In the genomic region with DNA sequence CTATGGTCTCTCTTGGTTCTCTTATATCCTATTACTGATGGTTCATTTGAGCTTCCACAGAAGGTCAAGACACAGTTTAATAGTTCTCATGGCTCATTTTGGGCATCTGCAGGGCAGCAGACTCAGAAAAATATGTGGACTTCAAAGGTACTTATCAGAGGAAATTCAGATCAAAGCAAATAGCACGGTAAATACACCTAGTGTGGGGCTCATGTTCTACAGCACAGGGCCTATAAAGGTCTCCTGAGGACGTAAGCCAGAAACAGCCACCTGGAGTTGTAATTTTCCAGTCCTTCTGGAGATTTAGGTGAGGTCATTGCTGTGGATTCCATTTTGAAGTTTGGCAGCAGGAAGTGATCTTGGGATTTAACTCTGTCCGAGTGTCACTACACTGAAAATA, we compare ENCODE assay signal across 1 cellular context.
TF ChIP-seq lines count a peak whose summit lies in the region.

No MANE protein-coding gene starts in this region.

TF ChIP-seq in HepG2, 621 proteins besides CTCF, POLR2A, EP300 and RAD21 (continued from another document and continues in another):
- no peak for TF ChIP-seq NAIF1 (CRISPR knock-in tag; IDR thresholded peaks at IDR 0.05; ENCODE audit: borderline replicate concordance)
- peak; percentile 96 for TF ChIP-seq MED13 (CRISPR knock-in tag; IDR thresholded peaks at IDR 0.05)
- peak; percentile 52; the same call in 1 of the 2 replicates for TF ChIP-seq CBFB (CRISPR knock-in tag; IDR thresholded peaks at IDR 0.05)
- TF ChIP-seq, protein P1, sequence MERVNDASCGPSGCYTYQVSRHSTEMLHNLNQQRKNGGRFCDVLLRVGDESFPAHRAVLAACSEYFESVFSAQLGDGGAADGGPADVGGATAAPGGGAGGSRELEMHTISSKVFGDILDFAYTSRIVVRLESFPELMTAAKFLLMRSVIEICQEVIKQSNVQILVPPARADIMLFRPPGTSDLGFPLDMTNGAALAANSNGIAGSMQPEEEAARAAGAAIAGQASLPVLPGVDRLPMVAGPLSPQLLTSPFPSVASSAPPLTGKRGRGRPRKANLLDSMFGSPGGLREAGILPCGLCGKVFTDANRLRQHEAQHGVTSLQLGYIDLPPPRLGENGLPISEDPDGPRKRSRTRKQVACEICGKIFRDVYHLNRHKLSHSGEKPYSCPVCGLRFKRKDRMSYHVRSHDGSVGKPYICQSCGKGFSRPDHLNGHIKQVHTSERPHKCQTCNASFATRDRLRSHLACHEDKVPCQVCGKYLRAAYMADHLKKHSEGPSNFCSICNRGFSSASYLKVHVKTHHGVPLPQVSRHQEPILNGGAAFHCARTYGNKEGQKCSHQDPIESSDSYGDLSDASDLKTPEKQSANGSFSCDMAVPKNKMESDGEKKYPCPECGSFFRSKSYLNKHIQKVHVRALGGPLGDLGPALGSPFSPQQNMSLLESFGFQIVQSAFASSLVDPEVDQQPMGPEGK (CRISPR knock-in tag; IDR thresholded peaks at IDR 0.05) = peak; percentile 64
- TF ChIP-seq BRD4 (CRISPR knock-in tag; IDR thresholded peaks at IDR 0.05) = peak; percentile 39; the same call in 1 of the 2 replicates
- no peak for TF ChIP-seq KAT2B (IDR thresholded peaks at IDR 0.05; ENCODE audit: borderline replicate concordance, low read depth, low read length)
- TF ChIP-seq, protein P2, sequence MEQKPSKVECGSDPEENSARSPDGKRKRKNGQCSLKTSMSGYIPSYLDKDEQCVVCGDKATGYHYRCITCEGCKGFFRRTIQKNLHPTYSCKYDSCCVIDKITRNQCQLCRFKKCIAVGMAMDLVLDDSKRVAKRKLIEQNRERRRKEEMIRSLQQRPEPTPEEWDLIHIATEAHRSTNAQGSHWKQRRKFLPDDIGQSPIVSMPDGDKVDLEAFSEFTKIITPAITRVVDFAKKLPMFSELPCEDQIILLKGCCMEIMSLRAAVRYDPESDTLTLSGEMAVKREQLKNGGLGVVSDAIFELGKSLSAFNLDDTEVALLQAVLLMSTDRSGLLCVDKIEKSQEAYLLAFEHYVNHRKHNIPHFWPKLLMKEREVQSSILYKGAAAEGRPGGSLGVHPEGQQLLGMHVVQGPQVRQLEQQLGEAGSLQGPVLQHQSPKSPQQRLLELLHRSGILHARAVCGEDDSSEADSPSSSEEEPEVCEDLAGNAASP (CRISPR knock-in tag; IDR thresholded peaks at IDR 0.05; ENCODE audit: borderline replicate concordance) = peak; percentile 100
- peak; percentile 61; the same call in 1 of the 2 replicates for TF ChIP-seq DMAP1 (CRISPR knock-in tag; IDR thresholded peaks at IDR 0.05)
- TF ChIP-seq ZFP36L1 (CRISPR knock-in tag; IDR thresholded peaks at IDR 0.05) = 0 out of 2 replicates have a peak, but pooled peaks have one; percentile 23
- TF ChIP-seq, protein P3, sequence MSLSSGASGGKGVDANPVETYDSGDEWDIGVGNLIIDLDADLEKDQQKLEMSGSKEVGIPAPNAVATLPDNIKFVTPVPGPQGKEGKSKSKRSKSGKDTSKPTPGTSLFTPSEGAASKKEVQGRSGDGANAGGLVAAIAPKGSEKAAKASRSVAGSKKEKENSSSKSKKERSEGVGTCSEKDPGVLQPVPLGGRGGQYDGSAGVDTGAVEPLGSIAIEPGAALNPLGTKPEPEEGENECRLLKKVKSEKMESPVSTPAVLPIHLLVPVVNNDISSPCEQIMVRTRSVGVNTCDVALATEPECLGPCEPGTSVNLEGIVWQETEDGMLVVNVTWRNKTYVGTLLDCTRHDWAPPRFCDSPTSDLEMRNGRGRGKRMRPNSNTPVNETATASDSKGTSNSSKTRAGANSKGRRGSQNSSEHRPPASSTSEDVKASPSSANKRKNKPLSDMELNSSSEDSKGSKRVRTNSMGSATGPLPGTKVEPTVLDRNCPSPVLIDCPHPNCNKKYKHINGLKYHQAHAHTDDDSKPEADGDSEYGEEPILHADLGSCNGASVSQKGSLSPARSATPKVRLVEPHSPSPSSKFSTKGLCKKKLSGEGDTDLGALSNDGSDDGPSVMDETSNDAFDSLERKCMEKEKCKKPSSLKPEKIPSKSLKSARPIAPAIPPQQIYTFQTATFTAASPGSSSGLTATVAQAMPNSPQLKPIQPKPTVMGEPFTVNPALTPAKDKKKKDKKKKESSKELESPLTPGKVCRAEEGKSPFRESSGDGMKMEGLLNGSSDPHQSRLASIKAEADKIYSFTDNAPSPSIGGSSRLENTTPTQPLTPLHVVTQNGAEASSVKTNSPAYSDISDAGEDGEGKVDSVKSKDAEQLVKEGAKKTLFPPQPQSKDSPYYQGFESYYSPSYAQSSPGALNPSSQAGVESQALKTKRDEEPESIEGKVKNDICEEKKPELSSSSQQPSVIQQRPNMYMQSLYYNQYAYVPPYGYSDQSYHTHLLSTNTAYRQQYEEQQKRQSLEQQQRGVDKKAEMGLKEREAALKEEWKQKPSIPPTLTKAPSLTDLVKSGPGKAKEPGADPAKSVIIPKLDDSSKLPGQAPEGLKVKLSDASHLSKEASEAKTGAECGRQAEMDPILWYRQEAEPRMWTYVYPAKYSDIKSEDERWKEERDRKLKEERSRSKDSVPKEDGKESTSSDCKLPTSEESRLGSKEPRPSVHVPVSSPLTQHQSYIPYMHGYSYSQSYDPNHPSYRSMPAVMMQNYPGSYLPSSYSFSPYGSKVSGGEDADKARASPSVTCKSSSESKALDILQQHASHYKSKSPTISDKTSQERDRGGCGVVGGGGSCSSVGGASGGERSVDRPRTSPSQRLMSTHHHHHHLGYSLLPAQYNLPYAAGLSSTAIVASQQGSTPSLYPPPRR (CRISPR knock-in tag; IDR thresholded peaks at IDR 0.05; ENCODE audit: borderline replicate concordance) = peak; percentile 86; the same call in 1 of the 2 replicates
- no peak for TF ChIP-seq ZSCAN12 (CRISPR knock-in tag; IDR thresholded peaks at IDR 0.05)
- peak; percentile 86; the same call in 1 of the 2 replicates for TF ChIP-seq SOX5 (CRISPR knock-in tag; IDR thresholded peaks at IDR 0.05; ENCODE audit: borderline replicate concordance)
- TF ChIP-seq, protein P4, sequence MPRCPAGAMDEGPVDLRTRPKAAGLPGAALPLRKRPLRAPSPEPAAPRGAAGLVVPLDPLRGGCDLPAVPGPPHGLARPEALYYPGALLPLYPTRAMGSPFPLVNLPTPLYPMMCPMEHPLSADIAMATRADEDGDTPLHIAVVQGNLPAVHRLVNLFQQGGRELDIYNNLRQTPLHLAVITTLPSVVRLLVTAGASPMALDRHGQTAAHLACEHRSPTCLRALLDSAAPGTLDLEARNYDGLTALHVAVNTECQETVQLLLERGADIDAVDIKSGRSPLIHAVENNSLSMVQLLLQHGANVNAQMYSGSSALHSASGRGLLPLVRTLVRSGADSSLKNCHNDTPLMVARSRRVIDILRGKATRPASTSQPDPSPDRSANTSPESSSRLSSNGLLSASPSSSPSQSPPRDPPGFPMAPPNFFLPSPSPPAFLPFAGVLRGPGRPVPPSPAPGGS (CRISPR knock-in tag; IDR thresholded peaks at IDR 0.05) = no peak
- TF ChIP-seq ZNF124 (CRISPR knock-in tag; IDR thresholded peaks at IDR 0.05) = peak; percentile 88; the same call in 1 of the 2 replicates
- TF ChIP-seq ARID2 (CRISPR knock-in tag; IDR thresholded peaks at IDR 0.05; ENCODE audit: borderline replicate concordance) = no peak
- no peak for TF ChIP-seq ZNF75D (CRISPR knock-in tag; IDR thresholded peaks at IDR 0.05; ENCODE audit: borderline replicate concordance)
- no peak for TF ChIP-seq ZNF224 (CRISPR knock-in tag; IDR thresholded peaks at IDR 0.05)
- no peak for TF ChIP-seq YEATS2 (CRISPR knock-in tag; IDR thresholded peaks at IDR 0.05; ENCODE audit: borderline replicate concordance)
- peak; percentile 86; the same call in 1 of the 2 replicates for TF ChIP-seq GATA4 (IDR thresholded peaks at IDR 0.05; ENCODE audit: borderline replicate concordance, low read depth)
- peak; percentile 75 for TF ChIP-seq KAT8 (CRISPR knock-in tag; IDR thresholded peaks at IDR 0.05)
- TF ChIP-seq, protein P5, sequence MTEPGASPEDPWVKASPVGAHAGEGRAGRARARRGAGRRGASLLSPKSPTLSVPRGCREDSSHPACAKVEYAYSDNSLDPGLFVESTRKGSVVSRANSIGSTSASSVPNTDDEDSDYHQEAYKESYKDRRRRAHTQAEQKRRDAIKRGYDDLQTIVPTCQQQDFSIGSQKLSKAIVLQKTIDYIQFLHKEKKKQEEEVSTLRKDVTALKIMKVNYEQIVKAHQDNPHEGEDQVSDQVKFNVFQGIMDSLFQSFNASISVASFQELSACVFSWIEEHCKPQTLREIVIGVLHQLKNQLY (CRISPR knock-in tag; IDR thresholded peaks at IDR 0.05) = 0 out of 2 replicates have a peak, but pooled peaks have one; percentile 78
- peak; percentile 14; the same call in 1 of the 2 replicates for TF ChIP-seq NFYC (CRISPR knock-in tag; IDR thresholded peaks at IDR 0.05)
- no peak for TF ChIP-seq GTF2F1 (IDR thresholded peaks at IDR 0.05; ENCODE audit: low read length)
- peak; percentile 85 for TF ChIP-seq GATAD2A (CRISPR knock-in tag; IDR thresholded peaks at IDR 0.05)
- 0 out of 2 replicates have a peak, but pooled peaks have one; percentile 17 for TF ChIP-seq MIER2 (CRISPR knock-in tag; IDR thresholded peaks at IDR 0.05)
- TF ChIP-seq ZNF468 (CRISPR knock-in tag; IDR thresholded peaks at IDR 0.05) = no peak
- TF ChIP-seq, protein P6, sequence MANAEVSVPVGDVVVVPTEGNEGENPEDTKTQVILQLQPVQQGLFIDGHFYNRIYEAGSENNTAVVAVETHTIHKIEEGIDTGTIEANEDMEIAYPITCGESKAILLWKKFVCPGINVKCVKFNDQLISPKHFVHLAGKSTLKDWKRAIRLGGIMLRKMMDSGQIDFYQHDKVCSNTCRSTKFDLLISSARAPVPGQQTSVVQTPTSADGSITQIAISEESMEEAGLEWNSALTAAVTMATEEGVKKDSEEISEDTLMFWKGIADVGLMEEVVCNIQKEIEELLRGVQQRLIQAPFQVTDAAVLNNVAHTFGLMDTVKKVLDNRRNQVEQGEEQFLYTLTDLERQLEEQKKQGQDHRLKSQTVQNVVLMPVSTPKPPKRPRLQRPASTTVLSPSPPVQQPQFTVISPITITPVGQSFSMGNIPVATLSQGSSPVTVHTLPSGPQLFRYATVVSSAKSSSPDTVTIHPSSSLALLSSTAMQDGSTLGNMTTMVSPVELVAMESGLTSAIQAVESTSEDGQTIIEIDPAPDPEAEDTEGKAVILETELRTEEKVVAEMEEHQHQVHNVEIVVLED (CRISPR knock-in tag; IDR thresholded peaks at IDR 0.05; ENCODE audit: borderline replicate concordance) = 0 out of 2 replicates have a peak, but pooled peaks have one; percentile 29
- peak; percentile 64 for TF ChIP-seq ATF1 (CRISPR knock-in tag; IDR thresholded peaks at IDR 0.05)
- TF ChIP-seq, protein P7, sequence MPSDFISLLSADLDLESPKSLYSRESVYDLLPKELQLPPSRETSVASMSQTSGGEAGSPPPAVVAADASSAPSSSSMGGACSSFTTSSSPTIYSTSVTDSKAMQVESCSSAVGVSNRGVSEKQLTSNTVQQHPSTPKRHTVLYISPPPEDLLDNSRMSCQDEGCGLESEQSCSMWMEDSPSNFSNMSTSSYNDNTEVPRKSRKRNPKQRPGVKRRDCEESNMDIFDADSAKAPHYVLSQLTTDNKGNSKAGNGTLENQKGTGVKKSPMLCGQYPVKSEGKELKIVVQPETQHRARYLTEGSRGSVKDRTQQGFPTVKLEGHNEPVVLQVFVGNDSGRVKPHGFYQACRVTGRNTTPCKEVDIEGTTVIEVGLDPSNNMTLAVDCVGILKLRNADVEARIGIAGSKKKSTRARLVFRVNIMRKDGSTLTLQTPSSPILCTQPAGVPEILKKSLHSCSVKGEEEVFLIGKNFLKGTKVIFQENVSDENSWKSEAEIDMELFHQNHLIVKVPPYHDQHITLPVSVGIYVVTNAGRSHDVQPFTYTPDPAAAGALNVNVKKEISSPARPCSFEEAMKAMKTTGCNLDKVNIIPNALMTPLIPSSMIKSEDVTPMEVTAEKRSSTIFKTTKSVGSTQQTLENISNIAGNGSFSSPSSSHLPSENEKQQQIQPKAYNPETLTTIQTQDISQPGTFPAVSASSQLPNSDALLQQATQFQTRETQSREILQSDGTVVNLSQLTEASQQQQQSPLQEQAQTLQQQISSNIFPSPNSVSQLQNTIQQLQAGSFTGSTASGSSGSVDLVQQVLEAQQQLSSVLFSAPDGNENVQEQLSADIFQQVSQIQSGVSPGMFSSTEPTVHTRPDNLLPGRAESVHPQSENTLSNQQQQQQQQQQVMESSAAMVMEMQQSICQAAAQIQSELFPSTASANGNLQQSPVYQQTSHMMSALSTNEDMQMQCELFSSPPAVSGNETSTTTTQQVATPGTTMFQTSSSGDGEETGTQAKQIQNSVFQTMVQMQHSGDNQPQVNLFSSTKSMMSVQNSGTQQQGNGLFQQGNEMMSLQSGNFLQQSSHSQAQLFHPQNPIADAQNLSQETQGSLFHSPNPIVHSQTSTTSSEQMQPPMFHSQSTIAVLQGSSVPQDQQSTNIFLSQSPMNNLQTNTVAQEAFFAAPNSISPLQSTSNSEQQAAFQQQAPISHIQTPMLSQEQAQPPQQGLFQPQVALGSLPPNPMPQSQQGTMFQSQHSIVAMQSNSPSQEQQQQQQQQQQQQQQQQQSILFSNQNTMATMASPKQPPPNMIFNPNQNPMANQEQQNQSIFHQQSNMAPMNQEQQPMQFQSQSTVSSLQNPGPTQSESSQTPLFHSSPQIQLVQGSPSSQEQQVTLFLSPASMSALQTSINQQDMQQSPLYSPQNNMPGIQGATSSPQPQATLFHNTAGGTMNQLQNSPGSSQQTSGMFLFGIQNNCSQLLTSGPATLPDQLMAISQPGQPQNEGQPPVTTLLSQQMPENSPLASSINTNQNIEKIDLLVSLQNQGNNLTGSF (CRISPR knock-in tag; IDR thresholded peaks at IDR 0.05) = no peak
- TF ChIP-seq JUN (CRISPR knock-in tag; IDR thresholded peaks at IDR 0.05) = 0 out of 2 replicates have a peak, but pooled peaks have one; percentile 73
- TF ChIP-seq, protein P8, sequence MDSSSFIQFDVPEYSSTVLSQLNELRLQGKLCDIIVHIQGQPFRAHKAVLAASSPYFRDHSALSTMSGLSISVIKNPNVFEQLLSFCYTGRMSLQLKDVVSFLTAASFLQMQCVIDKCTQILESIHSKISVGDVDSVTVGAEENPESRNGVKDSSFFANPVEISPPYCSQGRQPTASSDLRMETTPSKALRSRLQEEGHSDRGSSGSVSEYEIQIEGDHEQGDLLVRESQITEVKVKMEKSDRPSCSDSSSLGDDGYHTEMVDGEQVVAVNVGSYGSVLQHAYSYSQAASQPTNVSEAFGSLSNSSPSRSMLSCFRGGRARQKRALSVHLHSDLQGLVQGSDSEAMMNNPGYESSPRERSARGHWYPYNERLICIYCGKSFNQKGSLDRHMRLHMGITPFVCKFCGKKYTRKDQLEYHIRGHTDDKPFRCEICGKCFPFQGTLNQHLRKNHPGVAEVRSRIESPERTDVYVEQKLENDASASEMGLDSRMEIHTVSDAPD (CRISPR knock-in tag; IDR thresholded peaks at IDR 0.05) = 0 out of 2 replicates have a peak, but pooled peaks have one; percentile 27
- no peak for TF ChIP-seq ZNF343 (CRISPR knock-in tag; IDR thresholded peaks at IDR 0.05)
- TF ChIP-seq SSRP1 (CRISPR knock-in tag; IDR thresholded peaks at IDR 0.05) = no peak
